11 cellular contexts compared by ENCODE assay signal in the genomic region with DNA sequence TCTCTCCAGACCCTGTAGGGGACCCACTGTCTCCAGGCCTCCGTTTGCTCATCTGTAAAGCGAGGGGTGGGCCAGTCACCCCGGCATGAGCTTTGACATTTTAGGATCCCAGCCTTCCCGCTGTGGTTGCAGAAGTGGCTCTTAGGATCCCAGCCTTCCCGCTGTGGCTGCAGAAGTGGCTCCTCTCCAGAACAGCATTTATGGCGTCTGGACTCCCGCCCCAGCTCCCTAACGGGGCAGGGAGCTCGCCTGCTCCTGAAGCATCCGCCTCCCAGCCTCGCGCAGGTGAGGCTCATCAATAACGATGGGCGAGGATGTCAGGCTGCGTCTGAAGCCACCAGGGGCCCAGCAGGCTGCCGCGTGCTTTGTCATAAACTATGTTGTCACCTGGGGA.
DNase-seq lines count a peak whose midpoint lies in the region; ATAC-seq, FAIRE-seq and TF ChIP-seq lines count a peak whose summit lies in the region.
"Had no signal": no experiment of that assay in that cellular context is flagged by ENCODE, and none has a peak within 500 bp of the region (broad histone marks: within the 10 kb centered on the region; RNA-seq: fewer than 3 reads in every experiment).

No MANE protein-coding gene starts in this region.

- H3K4me3 ChIP-seq in breast epithelium (peak overlapping the region in 2 of 3 donors; percentile 15 to 57), mammary epithelial cell (replicated peaks in 1 of 3; ENCODE audit: insufficient read depth in 1 of 3, low read depth in 2 of 3, low read length in 3 of 3) (no peak overlapping the region), upper lobe of left lung (no peak overlapping the region)
- H3K4me3 ChIP-seq: BLaER1 had no signal

- CTCF ChIA-PET in mammary epithelial cell (lab: Charles Lee; ENCODE audit: low non-redundant PET) = no interaction called here

- no peaks in the 10 kb centered on the region for H3K79me2 ChIP-seq in mammary epithelial cell (ENCODE audit: insufficient read depth, low read length)

- no peak for FAIRE-seq in urothelium cell line (lab: Jason Lieb, UNC)
- FAIRE-seq: frontal cortex had no signal

- H2AFZ ChIP-seq in mammary epithelial cell (ENCODE audit: low read depth, low read length) = no peak overlapping the region

- TF ChIP-seq CTCF in breast epithelium (IDR thresholded peaks at IDR 0.05) (no peak), mammary epithelial cell (conservative IDR thresholded peaks at IDR 0.05 in 1 of 2, IDR thresholded peaks at IDR 0.05 in 1 of 2; ENCODE audit: extremely low read depth in 1 of 2, insufficient read depth in 1 of 2, low read depth in 1 of 2, low read length in 2 of 2) (no peak), upper lobe of left lung (IDR thresholded peaks at IDR 0.05) (no peak)

- H3K27ac ChIP-seq in breast epithelium (peak overlapping the region; percentile 14 to 91), mammary epithelial cell (ENCODE audit: insufficient read depth, low read depth, low read length) (no peak overlapping the region), upper lobe of left lung (peak overlapping the region in 1 of 4 donors; percentile 41)
- H3K27ac ChIP-seq: BLaER1 had no signal

- no peak overlapping the region for H3K4me2 ChIP-seq in mammary epithelial cell (ENCODE audit: insufficient read depth, low read depth, low read length)
- H3K4me2 ChIP-seq: BLaER1 had no signal

- H3K4me1 ChIP-seq in breast epithelium (peaks cover 28 to 30% of the 10 kb centered on the region in 2 donors), mammary epithelial cell (ENCODE audit: insufficient read depth, low read length) (peaks cover 3% of the 10 kb centered on the region), upper lobe of left lung (peaks cover 27 to 31% (median 27%) of the 10 kb centered on the region in 4 donors)

- no peak for TF ChIP-seq POLR2A in breast epithelium (IDR thresholded peaks at IDR 0.05)
- TF ChIP-seq POLR2A in upper lobe of left lung (IDR thresholded peaks at IDR 0.05) = no peak

- H3K9me3 ChIP-seq in breast epithelium (no peaks in the 10 kb centered on the region), mammary epithelial cell (replicated peaks; ENCODE audit: insufficient read depth, low read length) (peaks cover 6% of the 10 kb centered on the region), upper lobe of left lung (peaks cover 0 to 6% (median 2%) of the 10 kb centered on the region in 4 donors)

- BruUV-seq in mammary epithelial cell (replicated peaks; lab: Mats Ljungman, UMichigan) = no TSS peak

- DNase-seq in breast epithelium (ENCODE audit: low spot score in 2 of 2) = peak in 1 of 2 donors; percentile 24
- no peak for DNase-seq in mammary epithelial cell
- peak; percentile 65 for DNase-seq in NCI-H69 (lab: John Stamatoyannopoulos, UW)
- DNase-seq in medulla oblongata (ENCODE audit: extremely low spot score) = peak; percentile 14
- peak; percentile 26 to 65 for DNase-seq in upper lobe of left lung
- DNase-seq in GM19240 (ENCODE audit: insufficient read length, low spot score) = no peak
- DNase-seq in urothelium cell line (ENCODE audit: low spot score) = no peak

- H3K36me3 ChIP-seq in breast epithelium (no peaks in the 10 kb centered on the region), mammary epithelial cell (ENCODE audit: insufficient read depth, low read length) (no peaks in the 10 kb centered on the region), upper lobe of left lung (no peaks in the 10 kb centered on the region)
- H3K36me3 ChIP-seq: BLaER1 had no signal

- WGBS in mammary epithelial cell (ENCODE audit: low coverage, missing lambda C conversion rate) = 16% methylated on average over 13 of the region's 17 CpGs
- WGBS in upper lobe of left lung, 2 donors = 37 to 40% methylated on average over 16 of the region's 17 CpGs

- ATAC-seq in upper lobe of left lung (ENCODE audit: low FRiP score in 2 of 2) (no peak), GM18498 (IDR thresholded peaks at IDR 0.05; ENCODE audit: unreplicated experiment) (no peak)
- ATAC-seq: stimulated activated memory B cell treated with anti-CD40 and anti-IgM and Interleukin-4, amounts not matched to agents 10 μg/mL and 1 μg/mL and 100 μg/mL, for 72 hours had no signal

- dilution Hi-C loops in mammary epithelial cell (cut with HindIII; ENCODE audit: low sequenced_read_pairs) = loop anchor here (5.0 kb wide), 3 partner anchors 84 to 189 kb away; no protein-coding TSS in a partner anchor

- no peak overlapping the region for H3K9ac ChIP-seq in mammary epithelial cell (ENCODE audit: insufficient read depth, low read length)
- H3K9ac ChIP-seq: BLaER1 had no signal

- in situ Hi-C loops in mammary epithelial cell (cut with MboI; ENCODE audit: low sequenced_read_pairs in 2 of 2) = no loop called here

- intact Hi-C loops in breast epithelium (cut with DNase I; ENCODE audit: low total_unique reads) (no loop called here), mammary epithelial cell (cut with micrococcal nuclease) (no loop called here)

- H4K20me1 ChIP-seq in mammary epithelial cell (ENCODE audit: insufficient read depth, low read length) = no peaks in the 10 kb centered on the region
- H4K20me1 ChIP-seq: BLaER1 had no signal

- no peaks in the 10 kb centered on the region for H3K27me3 ChIP-seq in breast epithelium
- H3K27me3 ChIP-seq in mammary epithelial cell (ENCODE audit: insufficient read depth, low read length) = no peaks in the 10 kb centered on the region
- H3K27me3 ChIP-seq in upper lobe of left lung = no peaks in the 10 kb centered on the region
- H3K27me3 ChIP-seq: BLaER1 had no signal

- no peak for TF ChIP-seq EP300 in upper lobe of left lung (IDR thresholded peaks at IDR 0.05)

Comparison
In these comparisons a context has a peak if more than half of its experiments do, and no peak if none do; other contexts are left out.
1. H3K4me3 ChIP-seq: peak in breast epithelium (2 of 3); none in mammary epithelial cell (0 of 3) and upper lobe of left lung (0 of 4).
2. DNase-seq: peak in NCI-H69 (single experiment), medulla oblongata (single experiment) and upper lobe of left lung (2 of 2); none in mammary epithelial cell (single experiment), GM19240 (single experiment) and urothelium cell line (single experiment).